In genomic region chr9:33044677-33045282, GRCh38 we compare ENCODE assay signal across 8 cellular contexts. TPM values are rescaled to one million over a fixed set of nuclear protein-coding genes. Genes with fewer than 3 reads are reported as not detected.
DNase-seq lines count a peak whose midpoint lies in the region; ATAC-seq and TF ChIP-seq lines count a peak whose summit lies in the region.

No MANE protein-coding gene starts in this region.

- CTCF ChIA-PET in SK-N-SH (lab: Yijun Ruan, JAX) (interaction anchor here (0.8 to 3.0 kb wide), 14 partner anchors 10 to 666 kb away, joined by 3 to 11 read pairs (median 6); partner anchors contain the start of gene SMU1), GM10248 (lab: Yijun Ruan, JAX) (interaction anchor here (1.0 to 1.8 kb wide), 4 partner anchors 10 to 182 kb away, joined by 3 to 7 read pairs (median 4); no protein-coding TSS in a partner anchor)

- DNase-seq in SK-N-SH (peak; percentile 64), fibroblast of lung (ENCODE audit: low read depth in 2 of 2) (peak; percentile 22 to 28), neural progenitor cell (ENCODE audit: low spot score) (peak; percentile 62), HK-2 (ENCODE audit: unreplicated experiment) (no peak), GM10248 (ENCODE audit: extremely low spot score) (no peak)

- H3K27ac ChIP-seq in C4-2B (peak overlapping the region; percentile 90), SK-N-SH (ENCODE audit: low read depth in 2 of 2, low read length in 1 of 2) (peak overlapping the region; percentile 72 to 92), fibroblast of lung (ENCODE audit: insufficient read depth, low read length) (peak overlapping the region; percentile 87), neural progenitor cell (peak overlapping the region; percentile 15)

- H3K4me1 ChIP-seq in SK-N-SH (ENCODE audit: control insufficient read depth in 1 of 2, insufficient read depth in 2 of 2, low read depth in 1 of 2, low read length in 1 of 2) (peaks cover 5 to 9% of the 10 kb centered on the region in 2 experiments; a peak in 2 of 4 replicates), fibroblast of lung (ENCODE audit: control insufficient read depth, extremely low read depth, insufficient read depth, low read length) (peaks cover 7% of the 10 kb centered on the region), neural progenitor cell (peaks cover 5% of the 10 kb centered on the region)

- H3K79me2 ChIP-seq in SK-N-SH (ENCODE audit: insufficient read depth): no peaks in the 10 kb centered on the region
- no peaks in the 10 kb centered on the region for H3K79me2 ChIP-seq in fibroblast of lung (ENCODE audit: control insufficient read depth, insufficient read depth, low read length)
- H3K79me2 ChIP-seq in neural progenitor cell (ENCODE audit: low read depth): no peaks in the 10 kb centered on the region

- H3K9me2 ChIP-seq in SK-N-SH: no peaks in the 10 kb centered on the region

- H3K4me3 ChIP-seq in SK-N-SH (ENCODE audit: low read depth in 2 of 2, low read length in 1 of 2) (peak overlapping the region; percentile 61 to 66), fibroblast of lung (replicated peaks in 1 of 4; ENCODE audit: control extremely low read depth in 1 of 4, insufficient read depth in 1 of 4, low read depth in 3 of 4, low read length in 4 of 4) (peak overlapping the region; percentile 43 to 65 (median 48)), neural progenitor cell (peak overlapping the region; percentile 60)

- H3K9ac ChIP-seq in SK-N-SH (peak overlapping the region; percentile 66; the same call in 1 of the 2 replicates), fibroblast of lung (ENCODE audit: insufficient read depth, low read length) (peak overlapping the region; percentile 72), neural progenitor cell (no peak overlapping the region)

- H3K36me3 ChIP-seq in SK-N-SH (replicated peaks in 1 of 2; ENCODE audit: control insufficient read depth in 1 of 2, insufficient read depth in 2 of 2, low read length in 1 of 2) (peaks cover 34 to 44% of the 10 kb centered on the region in 2 experiments), fibroblast of lung (ENCODE audit: control insufficient read depth, insufficient read depth, low read length) (peaks cover 6% of the 10 kb centered on the region), neural progenitor cell (no peaks in the 10 kb centered on the region)

- POLR2A ChIA-PET in SK-N-SH (lab: Yijun Ruan, JAX): interaction anchor here (0.7 to 2.7 kb wide), 3 partner anchors 9 to 1815 kb away, joined by 3 to 17 read pairs (median 3); partner anchors contain the start of gene DNAJA1
- POLR2A ChIA-PET in GM10248 (lab: Yijun Ruan, JAX): interaction anchor here (5.7 kb wide), 1 partner anchor 18 kb away, joined by 68 read pairs; the partner anchor contains the start of gene DNAJA1

- TF ChIP-seq RAD21 in SK-N-SH (IDR thresholded peaks at IDR 0.05; ENCODE audit: low read length): peak; percentile 59

- no peaks in the 10 kb centered on the region for H3K27me3 Mint-ChIP-seq in neural progenitor cell (ENCODE audit: insufficient read depth, low read depth)

- no peaks in the 10 kb centered on the region for H3K9me3 ChIP-seq in SK-N-SH
- no peaks in the 10 kb centered on the region for H3K9me3 ChIP-seq in fibroblast of lung (ENCODE audit: control insufficient read depth, insufficient read depth, low read depth, low read length)
- no peaks in the 10 kb centered on the region for H3K9me3 ChIP-seq in neural progenitor cell (ENCODE audit: low read depth)

- WGBS in SK-N-SH (ENCODE audit: low lambda C conversion rate): 72% methylated on average over 12 of the region's 12 CpGs

- ATAC-seq in HG03064 (IDR thresholded peaks at IDR 0.05; ENCODE audit: low read depth, unreplicated experiment): peak; percentile 12
- no peak for ATAC-seq in GM18861 (IDR thresholded peaks at IDR 0.05; ENCODE audit: unreplicated experiment)

- H4K20me1 ChIP-seq in SK-N-SH (ENCODE audit: insufficient read depth) (no peaks in the 10 kb centered on the region), fibroblast of lung (ENCODE audit: control insufficient read depth, extremely low read depth, insufficient read depth, low read length) (no peaks in the 10 kb centered on the region), neural progenitor cell (ENCODE audit: low read depth) (no peaks in the 10 kb centered on the region)

- H3K27ac Mint-ChIP-seq in neural progenitor cell: no peak overlapping the region

- peak overlapping the region; percentile 85 for H3K4me3 Mint-ChIP-seq in neural progenitor cell

- H3F3A ChIP-seq in SK-N-SH (replicated peaks; ENCODE audit: insufficient read depth): peaks cover 65% of the 10 kb centered on the region
- H3F3A ChIP-seq in neural progenitor cell (ENCODE audit: low read depth): peaks cover 60% of the 10 kb centered on the region

- no peak for TF ChIP-seq EP300 in SK-N-SH (IDR thresholded peaks at IDR 0.05; ENCODE audit: borderline replicate concordance in 1 of 2, low read depth in 1 of 2, low read length in 1 of 2)

- H3K27me3 ChIP-seq in SK-N-SH (ENCODE audit: insufficient read depth) (no peaks in the 10 kb centered on the region), fibroblast of lung (ENCODE audit: control insufficient read depth, insufficient read depth, low read length) (no peaks in the 10 kb centered on the region), neural progenitor cell (no peaks in the 10 kb centered on the region)

- peaks cover 11% of the 10 kb centered on the region for H3K4me1 Mint-ChIP-seq in neural progenitor cell

- TF ChIP-seq CTCF in C4-2B (conservative IDR thresholded peaks at IDR 0.05) (peak; percentile 62), SK-N-SH (IDR thresholded peaks at IDR 0.05) (0 out of 2 replicates have a peak, but pooled peaks have one; percentile 28), fibroblast of lung (conservative IDR thresholded peaks at IDR 0.05 in 1 of 2, IDR thresholded peaks at IDR 0.05 in 1 of 2; ENCODE audit: low read depth in 1 of 2, low read length in 2 of 2) (peak; percentile 19 to 31), neural progenitor cell (IDR thresholded peaks at IDR 0.05) (peak; percentile 35), GM10248 (IDR thresholded peaks at IDR 0.05; ENCODE audit: control extremely low read depth, extremely low read depth, low read depth, missing control alignments) (no peak)

- H3K4me2 ChIP-seq in SK-N-SH: peak overlapping the region; percentile 89
- H3K4me2 ChIP-seq in fibroblast of lung (ENCODE audit: extremely low read depth, insufficient read depth, low read length): peak overlapping the region; percentile 86
- peak overlapping the region; percentile 72 for H3K4me2 ChIP-seq in neural progenitor cell

- H3K9me3 Mint-ChIP-seq in neural progenitor cell: no peaks in the 10 kb centered on the region

- H2AFZ ChIP-seq in SK-N-SH (ENCODE audit: low read depth) (peak overlapping the region; percentile 74), fibroblast of lung (ENCODE audit: low read length) (no peak overlapping the region), neural progenitor cell (replicated peaks) (no peak overlapping the region)

- H3K36me3 Mint-ChIP-seq in neural progenitor cell: peaks cover 9% of the 10 kb centered on the region

TF ChIP-seq in SK-N-SH, 30 proteins besides CTCF, POLR2A, EP300 and RAD21 (continues in another document):
- no peak for TF ChIP-seq TCF12 (IDR thresholded peaks at IDR 0.05)
- no peak for TF ChIP-seq GABPA (IDR thresholded peaks at IDR 0.05; ENCODE audit: low read depth)
- no peak for TF ChIP-seq RCOR1 (IDR thresholded peaks at IDR 0.05; ENCODE audit: low read length)
- no peak for TF ChIP-seq EZH2phosphoT487 (IDR thresholded peaks at IDR 0.05; ENCODE audit: borderline replicate concordance, low read depth)
- TF ChIP-seq IRF3 (IDR thresholded peaks at IDR 0.05; ENCODE audit: low read depth, low read length): no peak
- no peak for TF ChIP-seq USF1 (IDR thresholded peaks at IDR 0.05; ENCODE audit: borderline replicate concordance, low read depth)
- TF ChIP-seq RFX5 (IDR thresholded peaks at IDR 0.05; ENCODE audit: low read length): no peak

RNA-seq across cellular contexts. Expression of gene DNAJA1, which starts 19.7 kb away (rescaled TPM):
- polyA plus RNA-seq in SK-N-SH (2012; rRNA removed) (103 and 125 TPM in 2 replicates), fibroblast of lung (163 and 165 TPM in 2 replicates)
- 158 and 193 TPM in 2 replicates for polyA plus RNA-seq in SK-N-SH (2012; cell fraction: cytosol; rRNA removed)
- 40.3 and 72.0 TPM in 2 replicates for polyA plus RNA-seq in SK-N-SH (2012; cell fraction: nucleus; rRNA removed)
- total RNA-seq in fibroblast of lung (116 and 134 TPM in 2 replicates), neural progenitor cell (ENCODE audit: low replicate concordance) (146 and 180 TPM in 2 replicates)
- 128 and 145 TPM in 2 replicates for polyA plus RNA-seq in fibroblast of lung (2012)
- polyA minus RNA-seq in fibroblast of lung (ENCODE audit: low replicate concordance): 15.9 and 49.6 TPM in 2 replicates

RNA-seq across cellular contexts. Expression of gene SMU1, which starts 31.7 kb away (rescaled TPM):
- polyA plus RNA-seq in SK-N-SH (2012; rRNA removed) (9.8 and 12.4 TPM in 2 replicates), fibroblast of lung (18.5 and 19.1 TPM in 2 replicates)
- polyA plus RNA-seq in SK-N-SH (2012; cell fraction: cytosol; rRNA removed): 13.1 and 13.5 TPM in 2 replicates
- 5.4 and 9.7 TPM in 2 replicates for polyA plus RNA-seq in SK-N-SH (2012; cell fraction: nucleus; rRNA removed)
- total RNA-seq in fibroblast of lung (31.0 and 32.6 TPM in 2 replicates), neural progenitor cell (ENCODE audit: low replicate concordance) (28.6 and 34.9 TPM in 2 replicates)
- 15.2 and 15.8 TPM in 2 replicates for polyA plus RNA-seq in fibroblast of lung (2012)
- 5.4 and 7.4 TPM in 2 replicates for polyA minus RNA-seq in fibroblast of lung (ENCODE audit: low replicate concordance)

RNA-seq across cellular contexts. Expression of gene APTX, which starts 43.4 kb away (rescaled TPM):
- polyA plus RNA-seq in SK-N-SH (2012; rRNA removed) (30.7 and 36.5 TPM in 2 replicates), fibroblast of lung (44.0 and 53.9 TPM in 2 replicates)
- polyA plus RNA-seq in SK-N-SH (2012; cell fraction: cytosol; rRNA removed): 41.3 and 45.7 TPM in 2 replicates
- 25.2 and 43.6 TPM in 2 replicates for polyA plus RNA-seq in SK-N-SH (2012; cell fraction: nucleus; rRNA removed)
- total RNA-seq in fibroblast of lung (42.1 and 50.2 TPM in 2 replicates), neural progenitor cell (ENCODE audit: low replicate concordance) (48.3 and 72.6 TPM in 2 replicates)
- 33.5 and 43.2 TPM in 2 replicates for polyA plus RNA-seq in fibroblast of lung (2012)
- 6.2 and 25.0 TPM in 2 replicates for polyA minus RNA-seq in fibroblast of lung (ENCODE audit: low replicate concordance)

Comparison
In these comparisons a context has a peak if more than half of its experiments do, and no peak if none do; other contexts are left out.
1. H3K27ac ChIP-seq: peak in every context shown above with its lines; median percentile 90 in C4-2B; 87 in fibroblast of lung; 82 in SK-N-SH; 15 in neural progenitor cell.
2. DNase-seq: peak in SK-N-SH (single experiment), fibroblast of lung (2 of 2) and neural progenitor cell (single experiment); none in HK-2 (single experiment) and GM10248 (single experiment).
3. Peak in every context shown above with its lines, with median percentiles within 50 percentile points of each other: H3K4me2 ChIP-seq and H3K4me3 ChIP-seq.